In genomic region chr18:48539406-48540328, GRCh38 we compare ENCODE assay signal across 1 cellular context.
TF ChIP-seq lines count a peak whose summit lies in the region.

No MANE protein-coding gene starts in this region.

TF ChIP-seq in H1, 55 proteins besides CTCF, POLR2A, EP300 and RAD21 (continued from another document):
- TF ChIP-seq HDAC2 (IDR thresholded peaks at IDR 0.05; ENCODE audit: borderline replicate concordance in 1 of 2, low read depth in 2 of 2, low read length in 2 of 2) (peak in 1 of 2 experiments; percentile 58; a peak in 1 of 4 replicates), POLR2AphosphoS5 (IDR thresholded peaks at IDR 0.05; ENCODE audit: low read depth, low read length) (no peak), GTF2F1 (IDR thresholded peaks at IDR 0.05; ENCODE audit: borderline replicate concordance, low read depth, low read length) (no peak), ATF3 (IDR thresholded peaks at IDR 0.05; ENCODE audit: insufficient read depth, low read depth, low read length) (no peak), RNF2 (IDR thresholded peaks at IDR 0.05; ENCODE audit: borderline replicate concordance, low read depth, low read length, missing control alignments, poor library complexity, severe bottlenecking) (peak; percentile 48), EZH2 (IDR thresholded peaks at IDR 0.05; ENCODE audit: low read depth, low read length, severe bottlenecking) (peak; percentile 50), JUND (IDR thresholded peaks at IDR 0.05; ENCODE audit: low read length) (no peak), SP1 (IDR thresholded peaks at IDR 0.05; ENCODE audit: low read depth, low read length) (no peak), CBX8 (IDR thresholded peaks at IDR 0.05; ENCODE audit: borderline replicate concordance, low read depth, low read length) (no peak), SIN3A (conservative IDR thresholded peaks at IDR 0.05 in 1 of 2, IDR thresholded peaks at IDR 0.05 in 1 of 2; ENCODE audit: low read depth in 1 of 2, low read length in 2 of 2) (peak in 1 of 2 experiments; percentile 74; a peak in 1 of 4 replicates), RBBP5 (IDR thresholded peaks at IDR 0.05; ENCODE audit: borderline replicate concordance, low read depth, low read length) (peak; percentile 82; the same call in 1 of the 2 replicates), MAX (IDR thresholded peaks at IDR 0.05) (no peak), TEAD4 (IDR thresholded peaks at IDR 0.05; ENCODE audit: low read depth, low read length) (no peak), KDM5A (IDR thresholded peaks at IDR 0.05; ENCODE audit: low read length) (no peak), ZNF274 (IDR thresholded peaks at IDR 0.05; ENCODE audit: borderline replicate concordance, extremely low read depth, low read length) (no peak), CHD1 (IDR thresholded peaks at IDR 0.05; ENCODE audit: low read depth, low read length) (no peak), RFX5 (IDR thresholded peaks at IDR 0.05; ENCODE audit: borderline replicate concordance, low read depth, low read length) (no peak), EGR1 (IDR thresholded peaks at IDR 0.05; ENCODE audit: borderline replicate concordance, low read depth, low read length) (no peak), E2F6 (IDR thresholded peaks at IDR 0.05) (no peak; the same call in 1 of the 2 replicates)
